Comparison of ENCODE assay signal across 1 cellular context in genomic region chr3:115783938-115784738, GRCh38.
TF ChIP-seq lines count a peak whose summit lies in the region.

No MANE protein-coding gene starts in this region.

TF ChIP-seq in HepG2, 621 proteins besides CTCF, POLR2A, EP300 and RAD21 (continued from another document and continues in another):
- TF ChIP-seq, protein P1, sequence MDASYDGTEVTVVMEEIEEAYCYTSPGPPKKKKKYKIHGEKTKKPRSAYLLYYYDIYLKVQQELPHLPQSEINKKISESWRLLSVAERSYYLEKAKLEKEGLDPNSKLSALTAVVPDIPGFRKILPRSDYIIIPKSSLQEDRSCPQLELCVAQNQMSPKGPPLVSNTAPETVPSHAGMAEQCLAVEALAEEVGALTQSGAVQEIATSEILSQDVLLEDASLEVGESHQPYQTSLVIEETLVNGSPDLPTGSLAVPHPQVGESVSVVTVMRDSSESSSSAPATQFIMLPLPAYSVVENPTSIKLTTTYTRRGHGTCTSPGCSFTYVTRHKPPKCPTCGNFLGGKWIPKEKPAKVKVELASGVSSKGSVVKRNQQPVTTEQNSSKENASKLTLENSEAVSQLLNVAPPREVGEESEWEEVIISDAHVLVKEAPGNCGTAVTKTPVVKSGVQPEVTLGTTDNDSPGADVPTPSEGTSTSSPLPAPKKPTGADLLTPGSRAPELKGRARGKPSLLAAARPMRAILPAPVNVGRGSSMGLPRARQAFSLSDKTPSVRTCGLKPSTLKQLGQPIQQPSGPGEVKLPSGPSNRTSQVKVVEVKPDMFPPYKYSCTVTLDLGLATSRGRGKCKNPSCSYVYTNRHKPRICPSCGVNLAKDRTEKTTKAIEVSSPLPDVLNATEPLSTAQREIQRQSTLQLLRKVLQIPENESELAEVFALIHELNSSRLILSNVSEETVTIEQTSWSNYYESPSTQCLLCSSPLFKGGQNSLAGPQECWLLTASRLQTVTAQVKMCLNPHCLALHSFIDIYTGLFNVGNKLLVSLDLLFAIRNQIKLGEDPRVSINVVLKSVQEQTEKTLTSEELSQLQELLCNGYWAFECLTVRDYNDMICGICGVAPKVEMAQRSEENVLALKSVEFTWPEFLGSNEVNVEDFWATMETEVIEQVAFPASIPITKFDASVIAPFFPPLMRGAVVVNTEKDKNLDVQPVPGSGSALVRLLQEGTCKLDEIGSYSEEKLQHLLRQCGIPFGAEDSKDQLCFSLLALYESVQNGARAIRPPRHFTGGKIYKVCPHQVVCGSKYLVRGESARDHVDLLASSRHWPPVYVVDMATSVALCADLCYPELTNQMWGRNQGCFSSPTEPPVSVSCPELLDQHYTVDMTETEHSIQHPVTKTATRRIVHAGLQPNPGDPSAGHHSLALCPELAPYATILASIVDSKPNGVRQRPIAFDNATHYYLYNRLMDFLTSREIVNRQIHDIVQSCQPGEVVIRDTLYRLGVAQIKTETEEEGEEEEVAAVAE (CRISPR knock-in tag; IDR thresholded peaks at IDR 0.05; ENCODE audit: borderline replicate concordance) = no peak
- TF ChIP-seq ZNF234 (CRISPR knock-in tag; conservative IDR thresholded peaks at IDR 0.05) = no peak
- no peak for TF ChIP-seq ATF1 (CRISPR knock-in tag; IDR thresholded peaks at IDR 0.05)
- no peak for TF ChIP-seq REXO4 (CRISPR knock-in tag; IDR thresholded peaks at IDR 0.05; ENCODE audit: borderline replicate concordance)
- TF ChIP-seq KMT2B (CRISPR knock-in tag; IDR thresholded peaks at IDR 0.05) = peak; percentile 81
- no peak for TF ChIP-seq DNMT3B (CRISPR knock-in tag; conservative IDR thresholded peaks at IDR 0.05)
- TF ChIP-seq, protein P2, sequence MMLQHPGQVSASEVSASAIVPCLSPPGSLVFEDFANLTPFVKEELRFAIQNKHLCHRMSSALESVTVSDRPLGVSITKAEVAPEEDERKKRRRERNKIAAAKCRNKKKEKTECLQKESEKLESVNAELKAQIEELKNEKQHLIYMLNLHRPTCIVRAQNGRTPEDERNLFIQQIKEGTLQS (CRISPR knock-in tag; IDR thresholded peaks at IDR 0.05) = peak; percentile 39
- 0 out of 2 replicates have a peak, but pooled peaks have one; percentile 6 for TF ChIP-seq ZKSCAN8 (CRISPR knock-in tag; IDR thresholded peaks at IDR 0.05; ENCODE audit: borderline replicate concordance)
- no peak for TF ChIP-seq ZNF652 (CRISPR knock-in tag; IDR thresholded peaks at IDR 0.05; ENCODE audit: borderline replicate concordance, low read depth)
- TF ChIP-seq TFDP2 (CRISPR knock-in tag; IDR thresholded peaks at IDR 0.05) = peak; percentile 40
- TF ChIP-seq ZNF264 (CRISPR knock-in tag; IDR thresholded peaks at IDR 0.05) = 0 out of 2 replicates have a peak, but pooled peaks have one; percentile 18
- no peak for TF ChIP-seq ZFP90 (CRISPR knock-in tag; IDR thresholded peaks at IDR 0.05; ENCODE audit: borderline replicate concordance)
- peak; percentile 95 for TF ChIP-seq ZNF281 (CRISPR knock-in tag; IDR thresholded peaks at IDR 0.05; ENCODE audit: borderline replicate concordance)
- peak; percentile 94 for TF ChIP-seq REPIN1 (CRISPR knock-in tag; IDR thresholded peaks at IDR 0.05; ENCODE audit: borderline replicate concordance, low read depth)
- TF ChIP-seq, protein P3, sequence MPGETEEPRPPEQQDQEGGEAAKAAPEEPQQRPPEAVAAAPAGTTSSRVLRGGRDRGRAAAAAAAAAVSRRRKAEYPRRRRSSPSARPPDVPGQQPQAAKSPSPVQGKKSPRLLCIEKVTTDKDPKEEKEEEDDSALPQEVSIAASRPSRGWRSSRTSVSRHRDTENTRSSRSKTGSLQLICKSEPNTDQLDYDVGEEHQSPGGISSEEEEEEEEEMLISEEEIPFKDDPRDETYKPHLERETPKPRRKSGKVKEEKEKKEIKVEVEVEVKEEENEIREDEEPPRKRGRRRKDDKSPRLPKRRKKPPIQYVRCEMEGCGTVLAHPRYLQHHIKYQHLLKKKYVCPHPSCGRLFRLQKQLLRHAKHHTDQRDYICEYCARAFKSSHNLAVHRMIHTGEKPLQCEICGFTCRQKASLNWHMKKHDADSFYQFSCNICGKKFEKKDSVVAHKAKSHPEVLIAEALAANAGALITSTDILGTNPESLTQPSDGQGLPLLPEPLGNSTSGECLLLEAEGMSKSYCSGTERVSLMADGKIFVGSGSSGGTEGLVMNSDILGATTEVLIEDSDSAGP (CRISPR knock-in tag; IDR thresholded peaks at IDR 0.05; ENCODE audit: borderline replicate concordance) = peak; percentile 81
- TF ChIP-seq ZNF513 (CRISPR knock-in tag; conservative IDR thresholded peaks at IDR 0.05) = no peak
- no peak for TF ChIP-seq ZNF136 (CRISPR knock-in tag; IDR thresholded peaks at IDR 0.05; ENCODE audit: low read depth)
- TF ChIP-seq GMEB1 (CRISPR knock-in tag; IDR thresholded peaks at IDR 0.05; ENCODE audit: borderline replicate concordance) = peak; percentile 69
- TF ChIP-seq RNF2 (conservative IDR thresholded peaks at IDR 0.05; ENCODE audit: low read depth) = no peak
- no peak for TF ChIP-seq EHMT2 (IDR thresholded peaks at IDR 0.05; ENCODE audit: borderline replicate concordance, low read depth, low read length)
- TF ChIP-seq ZNF629 (CRISPR knock-in tag; conservative IDR thresholded peaks at IDR 0.05) = no peak
- peak; percentile 64; the same call in 1 of the 2 replicates for TF ChIP-seq ZNF124 (CRISPR knock-in tag; IDR thresholded peaks at IDR 0.05)
- TF ChIP-seq MBNL3 (CRISPR knock-in tag; conservative IDR thresholded peaks at IDR 0.05) = no peak
- no peak; the same call in 1 of the 2 replicates for TF ChIP-seq KLF12 (CRISPR knock-in tag; IDR thresholded peaks at IDR 0.05; ENCODE audit: borderline replicate concordance)
- TF ChIP-seq NFE2L2 (IDR thresholded peaks at IDR 0.05; ENCODE audit: low read length) = no peak
- peak; percentile 58; the same call in 1 of the 2 replicates for TF ChIP-seq ZNF615 (CRISPR knock-in tag; IDR thresholded peaks at IDR 0.05; ENCODE audit: borderline replicate concordance)
- no peak for TF ChIP-seq FIP1L1 (IDR thresholded peaks at IDR 0.05; ENCODE audit: borderline replicate concordance, insufficient read depth, low read depth, low read length)
- no peak for TF ChIP-seq SRY (CRISPR knock-in tag; IDR thresholded peaks at IDR 0.05)
- peak; percentile 49; the same call in 1 of the 2 replicates for TF ChIP-seq RXRB (CRISPR knock-in tag; IDR thresholded peaks at IDR 0.05; ENCODE audit: borderline replicate concordance)
- peak; percentile 49; the same call in 1 of the 2 replicates for TF ChIP-seq ZNF350 (CRISPR knock-in tag; IDR thresholded peaks at IDR 0.05; ENCODE audit: borderline replicate concordance, low read depth)
- TF ChIP-seq LBX2 (CRISPR knock-in tag; IDR thresholded peaks at IDR 0.05; ENCODE audit: borderline replicate concordance) = no peak
- TF ChIP-seq MEF2D (CRISPR knock-in tag; IDR thresholded peaks at IDR 0.05) = 0 out of 2 replicates have a peak, but pooled peaks have one; percentile 30
- TF ChIP-seq HNRNPL (IDR thresholded peaks at IDR 0.05; ENCODE audit: low read depth, low read length) = no peak
- TF ChIP-seq POGZ (CRISPR knock-in tag; IDR thresholded peaks at IDR 0.05) = peak; percentile 14; the same call in 1 of the 2 replicates
- TF ChIP-seq SRSF1 (optimal IDR thresholded peaks at IDR 0.05; ENCODE audit: low read depth, low read length) = peak; percentile 61
- no peak for TF ChIP-seq ESRRA (CRISPR knock-in tag; IDR thresholded peaks at IDR 0.05; ENCODE audit: low read depth)
- TF ChIP-seq ZNF704 (CRISPR knock-in tag; IDR thresholded peaks at IDR 0.05; ENCODE audit: borderline replicate concordance) = no peak
- TF ChIP-seq RARA (CRISPR knock-in tag; IDR thresholded peaks at IDR 0.05) = 0 out of 2 replicates have a peak, but pooled peaks have one; percentile 44
- no peak; the same call in 1 of the 2 replicates for TF ChIP-seq ZNF616 (CRISPR knock-in tag; IDR thresholded peaks at IDR 0.05; ENCODE audit: low read depth)
- no peak for TF ChIP-seq KMT2A (CRISPR knock-in tag; IDR thresholded peaks at IDR 0.05)
- TF ChIP-seq MXD4 (CRISPR knock-in tag; IDR thresholded peaks at IDR 0.05) = peak; percentile 92
- no peak for TF ChIP-seq MYNN (CRISPR knock-in tag; IDR thresholded peaks at IDR 0.05; ENCODE audit: low read depth)
- no peak for TF ChIP-seq ZNF597 (CRISPR knock-in tag; IDR thresholded peaks at IDR 0.05)
- no peak for TF ChIP-seq HDAC6 (IDR thresholded peaks at IDR 0.05; ENCODE audit: low read depth, low read length)
- no peak for TF ChIP-seq ZNF20 (CRISPR knock-in tag; IDR thresholded peaks at IDR 0.05)
- no peak for TF ChIP-seq TRIM22 (IDR thresholded peaks at IDR 0.05)
- TF ChIP-seq ZNF569 (CRISPR knock-in tag; IDR thresholded peaks at IDR 0.05; ENCODE audit: borderline replicate concordance) = no peak
- no peak for TF ChIP-seq XBP1 (CRISPR knock-in tag; IDR thresholded peaks at IDR 0.05)
